Comparison of ENCODE assay signal across 8 cellular contexts in the genomic region with DNA sequence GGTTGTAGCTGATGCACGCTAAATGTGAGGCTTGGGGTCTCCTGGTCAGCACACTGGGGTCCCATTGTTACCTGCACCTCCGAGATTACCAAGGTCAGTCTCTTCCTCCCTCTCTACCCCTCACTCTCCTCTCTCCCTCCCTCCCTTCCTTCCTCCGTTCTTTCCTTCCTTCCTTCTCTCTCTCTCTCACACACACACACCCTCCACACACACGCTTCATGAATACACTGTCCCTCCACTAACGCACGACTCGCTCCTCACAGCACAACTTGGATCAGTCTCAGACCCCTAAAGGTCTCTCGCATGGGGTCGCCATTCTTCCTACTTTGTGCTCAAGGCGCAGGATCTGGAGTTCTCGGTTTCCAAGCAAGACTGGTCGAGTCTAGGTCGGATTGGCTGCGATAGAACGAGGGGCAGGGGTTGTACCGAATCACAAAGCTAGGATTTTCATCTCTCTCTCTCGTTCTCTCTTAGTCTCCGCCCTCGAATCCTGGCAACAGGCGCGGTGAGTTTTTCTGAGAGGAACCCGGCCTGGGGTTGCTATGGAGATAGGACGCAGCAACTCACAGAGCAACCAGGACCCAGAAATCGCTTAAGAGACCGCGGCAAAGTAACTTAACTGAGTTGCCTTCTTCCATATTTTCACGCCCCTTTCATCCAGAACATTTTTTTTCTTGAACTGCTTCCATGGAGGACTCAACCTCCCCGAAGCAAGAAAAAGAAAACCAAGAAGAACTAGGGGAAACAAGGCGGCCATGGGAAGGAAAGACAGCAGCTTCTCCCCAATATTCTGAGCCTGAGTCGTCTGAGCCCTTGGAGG. TPM values are rescaled to one million over a fixed set of nuclear protein-coding genes. Genes with fewer than 3 reads are reported as not detected.
A peak's percentile ranks its signal among the peaks of the same experiment; 100 is the strongest.
DNase-seq lines count a peak whose midpoint lies in the region; ATAC-seq and TF ChIP-seq lines count a peak whose summit lies in the region.

Gene RSPH4A (plus strand): TSS at position 543 of the 820 bp plus-strand sequence. CDS start 145 bp downstream, at position 688.

- H3K36me3 ChIP-seq in CD8-positive, alpha-beta memory T cell (ENCODE audit: insufficient read depth, low read length) = no peaks in the 10 kb centered on the region

- peaks cover 15% of the 10 kb centered on the region for H3K4me1 ChIP-seq in CD8-positive, alpha-beta memory T cell (ENCODE audit: insufficient read depth, low read length)

- POLR2A ChIA-PET in CD8-positive, alpha-beta memory T cell (lab: Charles Lee) = interaction anchor here (1.0 kb wide), 1 partner anchor 46 kb away, joined by 4 read pairs; no protein-coding TSS in a partner anchor

- no peak within 1 kb of the TSS for H3K27ac ChIP-seq in CD8-positive, alpha-beta memory T cell (ENCODE audit: low read depth, low read length)

- no peaks in the 10 kb centered on the region for H3K9me3 Mint-ChIP-seq in CD8-positive, alpha-beta memory T cell

- peak within 1 kb of the TSS; percentile 54 to 92 (median 85) for H3K4me3 Mint-ChIP-seq in CD8-positive, alpha-beta memory T cell

- peaks cover 3% of the 10 kb centered on the region for H3K27me3 ChIP-seq in CD8-positive, alpha-beta memory T cell (ENCODE audit: insufficient read depth, low read length, poor library complexity, severe bottlenecking)

- H3K27me3 Mint-ChIP-seq in CD8-positive, alpha-beta memory T cell = peaks cover 5 to 16% of the 10 kb centered on the region in 2 donors

- peak within 1 kb of the TSS in 7 of 8 donors; percentile 51 to 91 (median 69) for H3K27ac Mint-ChIP-seq in CD8-positive, alpha-beta memory T cell

- DNase-seq in CD8-positive, alpha-beta memory T cell = peak; percentile 25 to 77 (median 55)
- peak; percentile 95 for DNase-seq in HT1080 (ENCODE audit: low read depth)
- peak; percentile 94 for DNase-seq in NOMO-1 treated with DMSO at 0.1 percent for 48 hours (lab: John Stamatoyannopoulos, UW; ENCODE audit: unreplicated experiment)
- peak; percentile 55 for DNase-seq in activated CD8-positive, alpha-beta memory T cell treated with anti-CD3 and anti-CD28 coated beads, Interleukin-2, amount 50 U/mL, for 4 hours
- DNase-seq in epithelial cell of esophagus (ENCODE audit: low read depth) = peak; percentile 95
- DNase-seq in midbrain (lab: John Stamatoyannopoulos, UW) = peak; percentile 92
- peak; percentile 21 to 33 for DNase-seq in stimulated activated CD8-positive, alpha-beta memory T cell treated with anti-CD3 and anti-CD28 coated beads, Interleukin-2, amount 100 ng/mL, for 1 hour (ENCODE audit: low read depth in 2 of 2)

- no peaks in the 10 kb centered on the region for H3K9me3 ChIP-seq in CD8-positive, alpha-beta memory T cell (ENCODE audit: low read length)

- H3K4me1 Mint-ChIP-seq in CD8-positive, alpha-beta memory T cell = peaks cover 16 to 19% (median 18%) of the 10 kb centered on the region in 3 donors

- ATAC-seq in GM21381 (IDR thresholded peaks at IDR 0.05; ENCODE audit: unreplicated experiment) = peak; percentile 99

- no peaks in the 10 kb centered on the region for H3K36me3 Mint-ChIP-seq in CD8-positive, alpha-beta memory T cell

- peak within 1 kb of the TSS; percentile 86 for H3K4me3 ChIP-seq in CD8-positive, alpha-beta memory T cell (ENCODE audit: low read length)
- H3K4me3 ChIP-seq in epithelial cell of esophagus (ENCODE audit: low read length) = peak within 1 kb of the TSS; percentile 77

- peak; percentile 15 for TF ChIP-seq CTCF in epithelial cell of esophagus (IDR thresholded peaks at IDR 0.05; ENCODE audit: insufficient read depth, low read depth, low read length, missing control alignments)

- CTCF ChIA-PET in CD8-positive, alpha-beta memory T cell (lab: Charles Lee) = interaction anchor here (1.2 kb wide), 1 partner anchor 10 kb away, joined by 4 read pairs; no protein-coding TSS in a partner anchor

RNA-seq across cellular contexts. Expression of gene RSPH4A, which starts in this region (rescaled TPM):
- under 1 TPM; 0.11 to 0.28 TPM for total RNA-seq in CD8-positive, alpha-beta memory T cell
- polyA plus RNA-seq in CD8-positive, alpha-beta memory T cell = not detected
- 0.27 and 0.32 TPM in 2 replicates for total RNA-seq in HT1080 (2014; rRNA removed; shearing (Covaris generic))
- 0.06 and 0.17 TPM in 2 replicates for polyA plus RNA-seq in HT1080 (2015; cell fraction: cytosol; rRNA removed)
- polyA plus RNA-seq in HT1080 (2015; cell fraction: nucleus; rRNA removed) = 0.15 and 0.38 TPM in 2 replicates

Comparison
In these comparisons a context has a peak if more than half of its experiments do, and no peak if none do; other contexts are left out.
1. Peak in DNase-seq and H3K4me3 ChIP-seq in CD8-positive, alpha-beta memory T cell; RNA of the gene not detected or under 1 TPM.
2. Peak in DNase-seq in HT1080; RNA of the gene not detected or under 1 TPM.
3. DNase-seq: peak in every context shown above with its lines; median percentile 95 in HT1080; 95 in epithelial cell of esophagus; 94 in NOMO-1 treated with DMSO at 0.1 percent for 48 hours; 92 in midbrain; 55 in CD8-positive, alpha-beta memory T cell; 55 in activated CD8-positive, alpha-beta memory T cell treated with anti-CD3 and anti-CD28 coated beads, Interleukin-2, amount 50 U/mL, for 4 hours; 27 in stimulated activated CD8-positive, alpha-beta memory T cell treated with anti-CD3 and anti-CD28 coated beads, Interleukin-2, amount 100 ng/mL, for 1 hour.